ENCODE assay signal across 11 cellular contexts in genomic region chr15:67077641-67078215, GRCh38. TPM values are rescaled to one million over a fixed set of nuclear protein-coding genes. Genes with fewer than 3 reads are reported as not detected.
DNase-seq lines count a peak whose midpoint lies in the region; ATAC-seq and TF ChIP-seq lines count a peak whose summit lies in the region.
"Had no signal": no experiment of that assay in that cellular context is flagged by ENCODE, and none has a peak within 500 bp of the region (broad histone marks: within the 10 kb centered on the region; RNA-seq: fewer than 3 reads in every experiment).

No MANE protein-coding gene starts in this region.

- intact Hi-C loops in Right ventricle myocardium superior (cut with DNase I), result loop anchor here (10.0 kb wide), 1 partner anchor 177 kb away; the partner anchor contains the start of genes AAGAB and IQCH
- intact Hi-C loops in cardiac septum (cut with DNase I), result no loop called here
- intact Hi-C loops in activated CD4-positive, alpha-beta memory T cell treated with anti-CD3 and anti-CD28 coated beads for 36 hours (cut with micrococcal nuclease), result loop anchor here (2.0 kb wide), 1 partner anchor 163 kb away; no protein-coding TSS in a partner anchor

- H3K4me1 ChIP-seq in lung (ENCODE audit: control insufficient read depth in 2 of 2, insufficient read depth in 2 of 2, low read length in 2 of 2), result peaks cover 27 to 31% of the 10 kb centered on the region in 2 donors

- CTCF ChIA-PET in activated CD4-positive, alpha-beta memory T cell treated with anti-CD3 and anti-CD28 coated beads for 36 hours (lab: Charles Lee), result no interaction called here

- peak overlapping the region in 1 of 2 donors; percentile 23 for H3K27ac ChIP-seq in lung (ENCODE audit: low read depth in 1 of 2, low read length in 1 of 2)

- H3K36me3 Mint-ChIP-seq in activated CD4-positive, alpha-beta memory T cell treated with anti-CD3 and anti-CD28 coated beads for 36 hours, result peaks cover 14% of the 10 kb centered on the region
- peaks cover 3% of the 10 kb centered on the region for H3K36me3 Mint-ChIP-seq in osteocyte (ENCODE audit: unreplicated experiment)

- H3K4me1 Mint-ChIP-seq in activated CD4-positive, alpha-beta memory T cell treated with anti-CD3 and anti-CD28 coated beads for 36 hours (ENCODE audit: low read depth), result peaks cover 93% of the 10 kb centered on the region
- H3K4me1 Mint-ChIP-seq in osteocyte (ENCODE audit: unreplicated experiment), result peaks cover 80% of the 10 kb centered on the region

- no peaks in the 10 kb centered on the region for H3K36me3 ChIP-seq in lung (ENCODE audit: control insufficient read depth in 2 of 2, insufficient read depth in 2 of 2, low read length in 2 of 2)

- POLR2A ChIA-PET in activated CD4-positive, alpha-beta memory T cell treated with anti-CD3 and anti-CD28 coated beads for 36 hours (lab: Charles Lee), result no interaction called here

- no peaks in the 10 kb centered on the region for H3K27me3 Mint-ChIP-seq in activated CD4-positive, alpha-beta memory T cell treated with anti-CD3 and anti-CD28 coated beads for 36 hours
- no peaks in the 10 kb centered on the region for H3K27me3 Mint-ChIP-seq in osteocyte (ENCODE audit: unreplicated experiment)
- H3K27me3 Mint-ChIP-seq: activated naive CD4-positive, alpha-beta T cell treated with anti-CD3 and anti-CD28 coated beads, Interleukin-2, amount 50 U/mL, for 24 hours had no signal

- H3K27me3 ChIP-seq in lung (ENCODE audit: control insufficient read depth, insufficient read depth), result no peaks in the 10 kb centered on the region

- 50 to 57% methylated on average over 6 of the region's 6 CpGs for WGBS in lung, 2 donors

- TF ChIP-seq CTCF in lung (IDR thresholded peaks at IDR 0.05; ENCODE audit: control extremely low read depth, extremely low read depth) (no peak), osteocyte (IDR thresholded peaks at IDR 0.05) (no peak)

- peak; percentile 10 for ATAC-seq in Right ventricle myocardium superior (ENCODE audit: poor library complexity)
- peak; percentile 35 for ATAC-seq in lung (ENCODE audit: insufficient read depth, low FRiP score)

- H3K9me3 Mint-ChIP-seq in activated CD4-positive, alpha-beta memory T cell treated with anti-CD3 and anti-CD28 coated beads for 36 hours, result peaks cover 4% of the 10 kb centered on the region
- H3K9me3 Mint-ChIP-seq in osteocyte (ENCODE audit: unreplicated experiment), result no peaks in the 10 kb centered on the region
- H3K9me3 Mint-ChIP-seq: activated naive CD4-positive, alpha-beta T cell treated with anti-CD3 and anti-CD28 coated beads, Interleukin-2, amount 50 U/mL, for 24 hours had no signal

- H3K27ac Mint-ChIP-seq in activated CD4-positive, alpha-beta memory T cell treated with anti-CD3 and anti-CD28 coated beads for 36 hours, result peak overlapping the region; percentile 89
- H3K27ac Mint-ChIP-seq in osteocyte (ENCODE audit: unreplicated experiment), result no peak overlapping the region

- DNase-seq in Right ventricle myocardium superior, result no peak
- DNase-seq in cardiac septum (ENCODE audit: low spot score), result no peak
- no peak for DNase-seq in activated CD4-positive, alpha-beta memory T cell treated with anti-CD3 and anti-CD28 coated beads for 36 hours
- peak; percentile 54 for DNase-seq in lung (ENCODE audit: low spot score)
- no peak for DNase-seq in SHP77 treated with DMSO at 0.1 percent for 48 hours (lab: John Stamatoyannopoulos, UW)
- DNase-seq in NCI-H510A (lab: John Stamatoyannopoulos, UW), result no peak
- no peak for DNase-seq in osteocyte (ENCODE audit: extremely low spot score, unreplicated experiment)
- DNase-seq in DMS53 (lab: John Stamatoyannopoulos, UW), result no peak
- DNase-seq: GOT3, NCI-H2081 had no signal

- H3K4me3 Mint-ChIP-seq in activated CD4-positive, alpha-beta memory T cell treated with anti-CD3 and anti-CD28 coated beads for 36 hours, result no peak overlapping the region
- no peak overlapping the region for H3K4me3 Mint-ChIP-seq in osteocyte (ENCODE audit: unreplicated experiment)
- H3K4me3 Mint-ChIP-seq: activated naive CD4-positive, alpha-beta T cell treated with anti-CD3 and anti-CD28 coated beads, Interleukin-2, amount 50 U/mL, for 24 hours had no signal

- no peak overlapping the region for H3K4me3 ChIP-seq in lung

- H3K9me3 ChIP-seq in lung (ENCODE audit: control insufficient read depth in 2 of 2, insufficient read depth in 1 of 2, low read length in 1 of 2), result no peaks in the 10 kb centered on the region

RNA-seq across cellular contexts. Expression of gene SMAD3, which starts 12.3 kb away (rescaled TPM):
- total RNA-seq in Right ventricle myocardium superior (17.3 TPM), cardiac septum (18.4 TPM), lung (10 to 100 TPM; 32.8 to 41.6 TPM), osteocyte (35.8 and 39.7 TPM in 2 replicates)
- total RNA-seq in activated CD4-positive, alpha-beta memory T cell treated with anti-CD3 and anti-CD28 coated beads for 36 hours, result 10 to 100 TPM; 50.2 to 50.5 TPM
- 10 to 100 TPM; 10.9 to 14.1 TPM for polyA plus RNA-seq in lung
